In genomic region chr1:167631987-167632680, GRCh38 we compare ENCODE assay signal across 9 cellular contexts. TPM values are rescaled to one million over a fixed set of nuclear protein-coding genes. Genes with fewer than 3 reads are reported as not detected.
DNase-seq lines count a peak whose midpoint lies in the region; ATAC-seq and TF ChIP-seq lines count a peak whose summit lies in the region.
"Had no signal": no experiment of that assay in that cellular context is flagged by ENCODE, and none has a peak within 500 bp of the region (broad histone marks: within the 10 kb centered on the region; RNA-seq: fewer than 3 reads in every experiment).

No MANE protein-coding gene starts in this region.

- H3K27ac Mint-ChIP-seq in CD8-positive, alpha-beta T cell, result peak overlapping the region; percentile 97

- H3K36me3 ChIP-seq in CD8-positive, alpha-beta T cell (ENCODE audit: insufficient read depth, low read length), result peaks cover 10% of the 10 kb centered on the region
- H3K36me3 ChIP-seq in mucosa of descending colon (ENCODE audit: low read depth), result no peaks in the 10 kb centered on the region

- TF ChIP-seq CTCF in CD8-positive, alpha-beta T cell (IDR thresholded peaks at IDR 0.05), result no peak
- no peak for TF ChIP-seq CTCF in HL-60 (IDR thresholded peaks at IDR 0.05; ENCODE audit: insufficient read depth, low read length)
- no peak for TF ChIP-seq CTCF in mucosa of descending colon (IDR thresholded peaks at IDR 0.05)

- CTCF ChIA-PET in CD8-positive, alpha-beta T cell (lab: Charles Lee), result interaction anchor here (1.0 to 4.4 kb wide), 8 partner anchors 15 to 84 kb away, joined by 3 to 59 read pairs (median 4); no protein-coding TSS in a partner anchor

- DNase-seq in CD8-positive, alpha-beta T cell, result peak in 4 of 7 experiments; percentile 34 to 69 (median 56)
- DNase-seq in HL-60 (ENCODE audit: low read depth in 1 of 2, low spot score in 1 of 2), result peak; percentile 68 to 91
- peak; percentile 41 for DNase-seq in activated effector memory CD4-positive, alpha-beta T cell treated with Interleukin-2 at 50 U/mL for 16 hours
- DNase-seq in mucosa of descending colon, result no peak
- no peak for DNase-seq in DMS153 (lab: John Stamatoyannopoulos, UW)
- no peak for DNase-seq in NCI-H526 (lab: John Stamatoyannopoulos, UW)
- DNase-seq in amygdala (lab: John Stamatoyannopoulos, UW), result no peak
- DNase-seq: NCI-H526 treated with DMSO at 0.1 percent for 48 hours had no signal

- H3K4me1 Mint-ChIP-seq in CD8-positive, alpha-beta T cell (ENCODE audit: low read depth), result peaks cover 85% of the 10 kb centered on the region

- POLR2A ChIA-PET in CD8-positive, alpha-beta T cell (lab: Charles Lee), result interaction anchor here (0.6 to 10.0 kb wide), 9 partner anchors 9 to 177 kb away, joined by 3 to 86 read pairs (median 4); no protein-coding TSS in a partner anchor

- peak overlapping the region; percentile 67 for H3K27ac ChIP-seq in CD8-positive, alpha-beta T cell (ENCODE audit: low read depth, low read length)
- H3K27ac ChIP-seq in HL-60 (replicated peaks), result peak overlapping the region; percentile 95

- H3K9me3 Mint-ChIP-seq in CD8-positive, alpha-beta T cell, result no peaks in the 10 kb centered on the region

- peak overlapping the region; percentile 95 for H3K4me3 Mint-ChIP-seq in CD8-positive, alpha-beta T cell

- H3K27me3 ChIP-seq in CD8-positive, alpha-beta T cell (ENCODE audit: insufficient read depth, low read length), result no peaks in the 10 kb centered on the region
- H3K27me3 ChIP-seq in HL-60 (ENCODE audit: insufficient read depth, poor library complexity, severe bottlenecking), result no peaks in the 10 kb centered on the region

- no peaks in the 10 kb centered on the region for H3K27me3 Mint-ChIP-seq in CD8-positive, alpha-beta T cell (ENCODE audit: low read depth)

- ATAC-seq in CD8-positive, alpha-beta T cell, result peak; percentile 22
- peak; percentile 34 for ATAC-seq in mucosa of descending colon
- no peak for ATAC-seq in HG03280 (IDR thresholded peaks at IDR 0.05; ENCODE audit: unreplicated experiment)

- intact Hi-C loops in CD8-positive, alpha-beta T cell (cut with DNase I, micrococcal nuclease), result loop anchor here (2.0 to 10.0 kb wide), 4 partner anchors 15 to 757 kb away; partner anchors contain the start of gene TADA1 (in 1 of the 2)
- intact Hi-C loops in mucosa of descending colon (cut with DNase I, micrococcal nuclease), result no loop called here

- H3K9me3 ChIP-seq in CD8-positive, alpha-beta T cell (ENCODE audit: low read length), result no peaks in the 10 kb centered on the region
- H3K9me3 ChIP-seq in mucosa of descending colon, result no peaks in the 10 kb centered on the region

- peaks cover 79% of the 10 kb centered on the region for H3K4me1 ChIP-seq in CD8-positive, alpha-beta T cell (ENCODE audit: insufficient read depth, low read length)
- peaks cover 14% of the 10 kb centered on the region for H3K4me1 ChIP-seq in mucosa of descending colon (ENCODE audit: low read depth)

- H3K4me3 ChIP-seq in CD8-positive, alpha-beta T cell (ENCODE audit: low read depth, low read length), result peak overlapping the region; percentile 77
- H3K4me3 ChIP-seq in HL-60 (replicated peaks; ENCODE audit: insufficient read depth, low read length) (peak overlapping the region; percentile 65), mucosa of descending colon (no peak overlapping the region)

- H3K36me3 Mint-ChIP-seq in CD8-positive, alpha-beta T cell, result peaks cover 47% of the 10 kb centered on the region

RNA-seq across cellular contexts. Expression of gene RCSD1, which starts 2.1 kb away (rescaled TPM):
- 10 to 100 TPM; 42.4 to 44.3 TPM for total RNA-seq in CD8-positive, alpha-beta T cell
- 10 to 100 TPM in 1 of 3 donors, 1 to 10 TPM in 2; 3.9 to 10.8 (median 8.4) TPM for total RNA-seq in mucosa of descending colon

Comparison
In these comparisons a context has a peak if more than half of its experiments do, and no peak if none do; other contexts are left out.
1. DNase-seq: peak in CD8-positive, alpha-beta T cell (4 of 7), HL-60 (2 of 2) and activated effector memory CD4-positive, alpha-beta T cell treated with Interleukin-2 at 50 U/mL for 16 hours (single experiment); none in mucosa of descending colon (0 of 3), DMS153 (single experiment), NCI-H526 (0 of 2) and amygdala (0 of 56).
2. intact Hi-C loops: an anchor here in CD8-positive, alpha-beta T cell (2.0 to 10.0 kb wide); none called in mucosa of descending colon.